ENCODE assay signal across 10 cellular contexts in genomic region chr12:109130755-109131521, GRCh38. TPM values are rescaled to one million over a fixed set of nuclear protein-coding genes. Genes with fewer than 3 reads are reported as not detected.
DNase-seq lines count a peak whose midpoint lies in the region; ATAC-seq and TF ChIP-seq lines count a peak whose summit lies in the region.
"Had no signal": no experiment of that assay in that cellular context is flagged by ENCODE, and none has a peak within 500 bp of the region (broad histone marks: within the 10 kb centered on the region; RNA-seq: fewer than 3 reads in every experiment).

No MANE protein-coding gene starts in this region.

- H3K27ac ChIP-seq in HCT116 (ENCODE audit: low read depth, low read length) (no peak overlapping the region), psoas muscle (peak overlapping the region; percentile 96)

- TF ChIP-seq CTCF in HCT116 (IDR thresholded peaks at IDR 0.05 in 2 of 3, conservative IDR thresholded peaks at IDR 0.05 in 1 of 3; ENCODE audit: borderline replicate concordance in 1 of 3, insufficient read depth in 1 of 3, low read depth in 2 of 3, low read length in 2 of 3) (no peak), psoas muscle (IDR thresholded peaks at IDR 0.05) (no peak)

- WGBS in psoas muscle, 3 donors, result 19 to 26% (median 26%) methylated on average over 12 to 13 of the region's 13 CpGs

- H3K36me3 ChIP-seq in HCT116 (ENCODE audit: control insufficient read depth in 1 of 2, insufficient read depth in 2 of 2, low read length in 2 of 2), result no peaks in the 10 kb centered on the region
- H3K36me3 ChIP-seq in psoas muscle (ENCODE audit: insufficient read depth in 1 of 2, low read depth in 1 of 2), result peaks cover 0 to 17% of the 10 kb centered on the region in 2 donors

- no peaks in the 10 kb centered on the region for H3K9me2 ChIP-seq in HCT116 (ENCODE audit: insufficient read depth)

- BruUV-seq in HCT116 (replicated peaks; lab: Mats Ljungman, UMichigan), result no TSS peak

- RAD21 ChIA-PET in HCT116 (lab: Charles Lee; ENCODE audit: low non-redundant PET in 1 of 2, low total read pairs in 2 of 2, uncharacterized antibody in 2 of 2, unreplicated experiment in 2 of 2), result no interaction called here

- no peak overlapping the region for H3K9ac ChIP-seq in HCT116 (ENCODE audit: low read length)

- DNase-seq in HCT116 (ENCODE audit: low read depth, low spot score) (peak; percentile 10), RKO (ENCODE audit: low spot score) (peak; percentile 24), cardiac septum (ENCODE audit: low spot score) (peak; percentile 86), psoas muscle (peak; percentile 87 to 95), GM03348 (ENCODE audit: low spot score) (no peak), hepatic stellate cell (ENCODE audit: low spot score) (no peak)
- no peak for DNase-seq in stimulated activated CD4-positive, alpha-beta T cell treated with anti-CD3 and anti-CD28 coated beads, Interleukin-2, amount 100 ng/mL, for 48 hours
- DNase-seq: H7, T-helper 9 cell had no signal

- H3K9me3 ChIP-seq in HCT116 (ENCODE audit: control insufficient read depth in 1 of 2, insufficient read depth in 1 of 2, low read depth in 1 of 2, low read length in 2 of 2), result no peaks in the 10 kb centered on the region
- no peaks in the 10 kb centered on the region for H3K9me3 ChIP-seq in psoas muscle

- TF ChIP-seq RAD21 in HCT116 (IDR thresholded peaks at IDR 0.05; ENCODE audit: low read depth), result no peak

- no peaks in the 10 kb centered on the region for H3K27me3 ChIP-seq in HCT116 (ENCODE audit: insufficient read depth, low read length)
- no peaks in the 10 kb centered on the region for H3K27me3 ChIP-seq in psoas muscle (ENCODE audit: insufficient read depth in 3 of 3, low read length in 2 of 3)

- POLR2A ChIA-PET in HCT116 (lab: Charles Lee), result no interaction called here

- peak overlapping the region; percentile 67 for H3K4me2 ChIP-seq in HCT116 (ENCODE audit: low read length)

- intact Hi-C loops in HCT116 (cut with micrococcal nuclease), result no loop called here
- intact Hi-C loops in cardiac septum (cut with DNase I), result no loop called here
- intact Hi-C loops in psoas muscle (cut with DNase I), result no loop called here

- CTCF ChIA-PET in HCT116 (lab: Charles Lee), result interaction anchor here (0.6 to 1.0 kb wide), 2 partner anchors 19 to 263 kb away, joined by 3 to 5 read pairs; no protein-coding TSS in a partner anchor

- TF ChIP-seq POLR2A in HCT116 (IDR thresholded peaks at IDR 0.05; ENCODE audit: borderline replicate concordance, extremely low read depth, insufficient read depth, insufficient read length), result no peak

- no peak overlapping the region for H3K4me3 ChIP-seq in HCT116 (replicated peaks in 1 of 2; ENCODE audit: low read depth in 1 of 2, low read length in 2 of 2)
- peak overlapping the region; percentile 65 for H3K4me3 ChIP-seq in psoas muscle

- no peaks in the 10 kb centered on the region for H4K20me1 ChIP-seq in HCT116 (ENCODE audit: insufficient read depth)

- ATAC-seq in HCT116, result peak; percentile 88
- ATAC-seq in psoas muscle, result peak; percentile 76 to 91 (median 80)
- no peak for ATAC-seq in GM21381 (IDR thresholded peaks at IDR 0.05; ENCODE audit: unreplicated experiment)

- H2AFZ ChIP-seq in HCT116 (ENCODE audit: low read depth, low read length, poor library complexity, severe bottlenecking), result peak overlapping the region; percentile 68

- peaks cover 5 to 12% of the 10 kb centered on the region in 2 experiments; a peak in 3 of 4 replicates for H3K4me1 ChIP-seq in HCT116 (ENCODE audit: control insufficient read depth in 1 of 2, insufficient read depth in 2 of 2, low read length in 2 of 2)
- H3K4me1 ChIP-seq in psoas muscle, result peaks cover 76% of the 10 kb centered on the region

- no peaks in the 10 kb centered on the region for H3K79me2 ChIP-seq in HCT116 (ENCODE audit: insufficient read depth, low read length)

TF ChIP-seq in HCT116, 20 proteins besides CTCF, POLR2A, EP300 and RAD21:
- TF ChIP-seq MAX (IDR thresholded peaks at IDR 0.05) (peak; percentile 27; the same call in 1 of the 2 replicates), POLR2AphosphoS5 (IDR thresholded peaks at IDR 0.05; ENCODE audit: low read depth, low read length) (no peak), EGR1 (IDR thresholded peaks at IDR 0.05; ENCODE audit: low read depth) (no peak), ZBTB33 (IDR thresholded peaks at IDR 0.05; ENCODE audit: extremely low read depth, insufficient replicate concordance, low read length) (no peak), EZH2phosphoT487 (IDR thresholded peaks at IDR 0.05; ENCODE audit: borderline replicate concordance) (no peak)
TF ChIP-seq in HCT116: peak in this region for 1.

RNA-seq across cellular contexts. Expression of gene ACACB, which starts 14.6 kb away (rescaled TPM):
- total RNA-seq in HCT116 (2021; ENCODE audit: unreplicated experiment) (11.1 TPM), cardiac septum (64.5 TPM), psoas muscle (100 to 1,000 TPM; 113 to 503 (median 331) TPM)
- polyA plus RNA-seq in HCT116 (2012), result 3.7 and 4.6 TPM in 2 replicates
- 100 to 1,000 TPM in 2 of 3 donors, 10 to 100 TPM in 1; 27.0 to 275 (median 136) TPM for polyA plus RNA-seq in psoas muscle

RNA-seq across cellular contexts. Expression of gene UNG, which starts 33.5 kb away (rescaled TPM):
- total RNA-seq in HCT116 (2021; ENCODE audit: unreplicated experiment) (99.0 TPM), cardiac septum (25.5 TPM), psoas muscle (10 to 100 TPM; 40.4 to 68.9 (median 42.1) TPM)
- polyA plus RNA-seq in HCT116 (2012), result 20.7 and 28.8 TPM in 2 replicates
- polyA plus RNA-seq in psoas muscle, result 10 to 100 TPM; 34.3 to 93.1 (median 36.7) TPM

RNA-seq across cellular contexts. Expression of gene ALKBH2, which starts 37.7 kb away (rescaled TPM):
- total RNA-seq in HCT116 (2021; ENCODE audit: unreplicated experiment) (35.8 TPM), cardiac septum (9.7 TPM), psoas muscle (10 to 100 TPM in 3 of 4 donors, 1 to 10 TPM in 1; 7.3 to 25.3 (median 17.7) TPM)
- 34.7 and 39.7 TPM in 2 replicates for polyA plus RNA-seq in HCT116 (2012)
- polyA plus RNA-seq in psoas muscle, result 10 to 100 TPM; 28.0 to 50.4 (median 28.5) TPM

Comparison
In these comparisons a context has a peak if more than half of its experiments do, and no peak if none do; other contexts are left out.
1. DNase-seq: peak in HCT116 (single experiment), RKO (single experiment), cardiac septum (single experiment) and psoas muscle (2 of 2); none in stimulated activated CD4-positive, alpha-beta T cell treated with anti-CD3 and anti-CD28 coated beads, Interleukin-2, amount 100 ng/mL, for 48 hours (0 of 2), GM03348 (single experiment) and hepatic stellate cell (single experiment).